Comparison of ENCODE assay signal across 1 cellular context in the genomic region with DNA sequence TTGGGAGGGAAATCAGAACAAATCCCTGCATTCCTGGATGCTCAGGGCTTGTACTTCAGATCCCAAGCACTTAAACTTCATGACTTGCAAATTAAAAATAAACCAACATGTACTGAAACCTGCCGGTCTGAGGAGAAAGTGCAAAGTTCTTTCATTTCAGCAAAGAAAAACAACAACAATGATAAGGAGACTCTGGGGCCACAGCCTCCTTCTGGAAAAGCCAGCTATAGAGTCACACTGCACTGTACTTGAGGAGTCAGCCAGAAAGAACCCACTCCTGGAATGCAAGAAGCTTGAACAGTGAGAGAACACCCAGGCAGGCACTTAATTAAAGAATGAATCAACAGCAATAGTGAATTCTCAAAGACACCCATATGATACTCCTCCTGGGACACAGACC.
TF ChIP-seq lines count a peak whose summit lies in the region.

No MANE protein-coding gene starts in this region.

TF ChIP-seq in IMR-90, 13 proteins besides CTCF, POLR2A, EP300 and RAD21 (continued from another document):
- no peak for TF ChIP-seq RCOR1 (IDR thresholded peaks at IDR 0.05; ENCODE audit: insufficient replicate concordance, low read length)
- TF ChIP-seq SMC3 (IDR thresholded peaks at IDR 0.05; ENCODE audit: low read depth, low read length), result no peak
- no peak for TF ChIP-seq MAZ (IDR thresholded peaks at IDR 0.05; ENCODE audit: borderline replicate concordance, low read depth, low read length)
- no peak for TF ChIP-seq BHLHE40 (IDR thresholded peaks at IDR 0.05; ENCODE audit: low read depth, low read length)
- no peak for TF ChIP-seq CEBPB (IDR thresholded peaks at IDR 0.05; ENCODE audit: low read depth, low read length)
- no peak for TF ChIP-seq NFE2L2 (IDR thresholded peaks at IDR 0.05; ENCODE audit: low read depth, low read length)
